26 cellular contexts compared by ENCODE assay signal in the genomic region with DNA sequence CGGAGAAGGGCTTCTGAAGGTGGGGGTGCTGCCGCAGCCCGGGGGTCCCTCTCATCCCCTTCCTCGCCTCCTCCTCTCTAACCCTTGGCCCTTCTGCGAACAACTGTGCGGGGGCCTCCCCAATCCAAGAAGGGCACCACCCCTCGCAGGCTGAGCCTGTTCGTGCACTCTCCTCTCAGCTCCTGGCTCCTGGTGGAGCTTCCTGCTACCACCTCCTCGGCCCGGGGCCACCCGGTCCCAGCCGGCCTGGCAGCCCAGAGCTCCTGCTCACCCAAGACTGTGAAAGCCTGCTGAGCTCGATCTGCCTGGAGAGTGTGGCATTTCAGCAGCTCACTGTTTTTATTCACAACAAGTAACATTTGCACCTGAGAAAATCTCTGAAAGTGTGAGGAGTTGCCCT. TPM values are rescaled to one million over a fixed set of nuclear protein-coding genes. Genes with fewer than 3 reads are reported as not detected.
"Had no signal": no experiment of that assay in that cellular context is flagged by ENCODE, and none has a peak within 500 bp of the region (broad histone marks: within the 10 kb centered on the region; RNA-seq: fewer than 3 reads in every experiment).

No MANE protein-coding gene starts in this region.

- H3K4me3 Mint-ChIP-seq: natural killer cell; stimulated activated memory B cell treated with anti-CD40 and anti-IgM and Interleukin-4, amounts not matched to agents 10 μg/mL and 1 μg/mL and 100 μg/mL, for 72 hours; stimulated activated naive CD8-positive, alpha-beta T cell treated with anti-CD3 and anti-CD28 coated beads, Interleukin-15, Interleukin-2, amounts not matched to agents 100 ng/mL and 50 ng/mL, for 24 hours had no signal

- H3K27ac Mint-ChIP-seq: natural killer cell; stimulated activated memory B cell treated with anti-CD40 and anti-IgM and Interleukin-4, amounts not matched to agents 10 μg/mL and 1 μg/mL and 100 μg/mL, for 72 hours; stimulated activated naive CD8-positive, alpha-beta T cell treated with anti-CD3 and anti-CD28 coated beads, Interleukin-15, Interleukin-2, amounts not matched to agents 100 ng/mL and 50 ng/mL, for 24 hours had no signal

- ATAC-seq: foreskin keratinocyte; gastroesophageal sphincter; heart right ventricle; left ventricle myocardium superior; lower lobe of right lung; natural killer cell; right cardiac atrium; stimulated activated memory B cell treated with anti-CD40 and anti-IgM and Interleukin-4, amounts not matched to agents 10 μg/mL and 1 μg/mL and 100 μg/mL, for 72 hours had no signal

- H3K4me1 ChIP-seq: foreskin keratinocyte, lower lobe of right lung, psoas muscle had no signal

- H3K27ac ChIP-seq: esophagus muscularis mucosa, foreskin keratinocyte, gastroesophageal sphincter, heart right ventricle, lower lobe of right lung, ovary, psoas muscle, sigmoid colon, suprapubic skin, thyroid gland, vagina had no signal

- H3K36me3 Mint-ChIP-seq: natural killer cell; stimulated activated memory B cell treated with anti-CD40 and anti-IgM and Interleukin-4, amounts not matched to agents 10 μg/mL and 1 μg/mL and 100 μg/mL, for 72 hours had no signal

- H3K9me3 Mint-ChIP-seq: natural killer cell; stimulated activated naive CD8-positive, alpha-beta T cell treated with anti-CD3 and anti-CD28 coated beads, Interleukin-15, Interleukin-2, amounts not matched to agents 100 ng/mL and 50 ng/mL, for 24 hours had no signal

- H3K4me3 ChIP-seq: esophagus muscularis mucosa, gastroesophageal sphincter, heart right ventricle, lower lobe of right lung, ovary, psoas muscle, sigmoid colon, suprapubic skin, thyroid gland, vagina had no signal

- H3K9me3 ChIP-seq: esophagus muscularis mucosa, gastroesophageal sphincter, heart right ventricle, lower lobe of right lung, ovary, psoas muscle, sigmoid colon, suprapubic skin, thyroid gland, vagina had no signal

- H3K27me3 ChIP-seq: thyroid gland had no signal

- H3K4me1 Mint-ChIP-seq: stimulated activated memory B cell treated with anti-CD40 and anti-IgM and Interleukin-4, amounts not matched to agents 10 μg/mL and 1 μg/mL and 100 μg/mL, for 72 hours had no signal

- DNase-seq: cerebellar nuclear complex; effector CD8-positive, alpha-beta T cell; foreskin keratinocyte; heart right ventricle; kidney glomerular epithelial cell; left ventricle myocardium superior; lower lobe of right lung; natural killer cell; ovary; psoas muscle; sigmoid colon; stimulated activated CD4-positive, alpha-beta T cell treated with anti-CD3 and anti-CD28 coated beads, Interleukin-4, amount 100 ng/mL, for 4 hours; thyroid gland; trophoblast cell had no signal

- H3K36me3 ChIP-seq: esophagus muscularis mucosa, gastroesophageal sphincter, heart right ventricle, lower lobe of right lung, ovary, sigmoid colon, suprapubic skin, thyroid gland, vagina had no signal

RNA-seq across cellular contexts. Expression of gene ADGRA1, which starts 2.4 kb away (rescaled TPM):
- total RNA-seq: endothelial cell of umbilical vein, epithelial cell of proximal tubule, fibroblast of lung, foreskin keratinocyte, left ventricle myocardium superior, mesenteric fat pad, natural killer cell, renal cortical epithelial cell, suprapubic skin had no signal
- polyA plus RNA-seq: endothelial cell of umbilical vein, fibroblast of lung, foreskin keratinocyte, ovary had no signal
